Comparison of ENCODE assay signal across 2 cellular contexts in the genomic region with DNA sequence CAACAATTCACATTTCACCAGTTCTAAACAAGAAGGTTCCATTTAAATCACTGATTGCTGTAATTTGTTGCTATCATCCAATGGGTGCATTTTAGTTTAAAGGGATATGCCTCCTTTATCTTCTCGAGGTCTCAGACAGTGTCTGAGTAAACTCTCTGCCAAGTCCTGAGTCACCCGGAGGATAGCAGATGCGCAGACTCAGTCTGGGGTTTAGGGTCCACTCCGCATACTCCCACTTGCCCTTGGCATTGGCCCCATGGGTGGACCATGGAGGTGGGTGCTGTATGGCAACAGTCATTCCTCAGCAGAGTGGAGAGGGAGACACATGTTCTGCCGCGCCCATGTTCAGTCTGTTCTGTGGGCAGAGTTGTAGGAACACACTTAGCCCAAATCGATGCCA.
TF ChIP-seq lines count a peak whose summit lies in the region.

No MANE protein-coding gene starts in this region.

TF ChIP-seq in A549, 52 proteins besides CTCF, POLR2A, EP300 and RAD21:
- TF ChIP-seq FOXS1 (CRISPR knock-in tag; IDR thresholded peaks at IDR 0.05) = no peak
- no peak for TF ChIP-seq SREBF2 (IDR thresholded peaks at IDR 0.05)
- no peak for TF ChIP-seq ZC3H11A (IDR thresholded peaks at IDR 0.05)
- no peak for TF ChIP-seq JUN (IDR thresholded peaks at IDR 0.05)
- no peak for TF ChIP-seq RARB (CRISPR knock-in tag; IDR thresholded peaks at IDR 0.05)
TF ChIP-seq in A549: peak in this region for 0.

TF ChIP-seq in HEK293T, 16 proteins besides CTCF, POLR2A, EP300 and RAD21:
- TF ChIP-seq, protein P1, sequence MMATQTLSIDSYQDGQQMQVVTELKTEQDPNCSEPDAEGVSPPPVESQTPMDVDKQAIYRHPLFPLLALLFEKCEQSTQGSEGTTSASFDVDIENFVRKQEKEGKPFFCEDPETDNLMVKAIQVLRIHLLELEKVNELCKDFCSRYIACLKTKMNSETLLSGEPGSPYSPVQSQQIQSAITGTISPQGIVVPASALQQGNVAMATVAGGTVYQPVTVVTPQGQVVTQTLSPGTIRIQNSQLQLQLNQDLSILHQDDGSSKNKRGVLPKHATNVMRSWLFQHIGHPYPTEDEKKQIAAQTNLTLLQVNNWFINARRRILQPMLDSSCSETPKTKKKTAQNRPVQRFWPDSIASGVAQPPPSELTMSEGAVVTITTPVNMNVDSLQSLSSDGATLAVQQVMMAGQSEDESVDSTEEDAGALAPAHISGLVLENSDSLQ (IDR thresholded peaks at IDR 0.05) = no peak
- no peak for TF ChIP-seq BHLHE40 (IDR thresholded peaks at IDR 0.05; ENCODE audit: borderline replicate concordance)
- TF ChIP-seq HDGF (IDR thresholded peaks at IDR 0.05; ENCODE audit: borderline replicate concordance) = no peak
- TF ChIP-seq FOXM1 (IDR thresholded peaks at IDR 0.05; ENCODE audit: borderline replicate concordance) = no peak
- TF ChIP-seq FOXK2 (IDR thresholded peaks at IDR 0.05) = no peak
- no peak for TF ChIP-seq SUZ12 (IDR thresholded peaks at IDR 0.05)
- TF ChIP-seq L3MBTL2 (conservative IDR thresholded peaks at IDR 0.05) = no peak
- TF ChIP-seq ZNF384 (IDR thresholded peaks at IDR 0.05) = no peak
- no peak for TF ChIP-seq FOXA1 (IDR thresholded peaks at IDR 0.05)
TF ChIP-seq in HEK293T: peak in this region for 0.
